22 cellular contexts compared by ENCODE assay signal in the genomic region with DNA sequence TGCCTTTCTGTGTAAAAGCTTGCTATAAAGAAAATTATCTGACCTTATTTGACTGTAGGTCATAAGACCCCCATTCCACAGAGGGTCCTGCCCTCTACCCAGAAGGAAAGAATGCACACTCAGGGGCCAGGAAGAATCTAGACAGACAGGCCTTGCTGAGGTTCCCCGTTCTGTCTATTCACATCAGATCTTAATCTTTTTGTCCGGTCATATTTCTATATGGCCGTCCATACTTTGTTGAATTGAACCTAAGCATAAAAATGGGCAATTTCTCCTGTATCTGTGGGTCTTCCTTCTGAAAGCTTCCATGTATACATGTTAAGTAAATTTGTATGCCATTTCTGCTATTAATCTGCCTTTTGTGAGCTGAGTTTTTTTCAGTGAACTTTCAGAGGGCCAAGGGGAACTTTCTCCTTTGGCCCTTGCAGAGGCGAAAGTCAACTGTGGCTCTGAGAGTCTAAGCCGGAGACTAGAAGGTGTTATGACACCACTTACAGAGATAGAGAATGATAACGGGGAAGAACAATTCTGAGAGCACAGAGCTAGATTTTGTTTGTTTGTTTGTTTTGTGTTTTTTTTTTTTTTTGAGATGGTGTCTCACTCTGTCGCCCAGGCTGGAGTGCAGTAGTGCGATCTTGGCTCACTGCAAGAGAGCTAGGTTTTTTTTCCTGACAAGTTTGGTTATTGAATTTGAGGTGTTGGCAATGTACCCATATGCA. TPM values are rescaled to one million over a fixed set of nuclear protein-coding genes. Genes with fewer than 3 reads are reported as not detected.
"Had no signal": no experiment of that assay in that cellular context is flagged by ENCODE, and none has a peak within 500 bp of the region (broad histone marks: within the 10 kb centered on the region; RNA-seq: fewer than 3 reads in every experiment).

No MANE protein-coding gene starts in this region.

- H3K4me3 Mint-ChIP-seq: effector memory CD8-positive, alpha-beta T cell; immature natural killer cell had no signal

- H3K27me3 ChIP-seq: esophagus muscularis mucosa, gastroesophageal sphincter, heart left ventricle, hepatocyte, left lung had no signal

- ATAC-seq: effector memory CD8-positive, alpha-beta T cell; foreskin keratinocyte; gastroesophageal sphincter; heart left ventricle; left lung; left ventricle myocardium superior; lower lobe of right lung had no signal

- H3K36me3 ChIP-seq: esophagus muscularis mucosa, gastroesophageal sphincter, heart left ventricle, left lung, lower lobe of right lung had no signal

- H3K4me3 ChIP-seq: coronary artery, esophagus muscularis mucosa, gastroesophageal sphincter, heart left ventricle, hepatocyte, left lung, lower lobe of right lung had no signal

- H3K9me3 ChIP-seq: esophagus muscularis mucosa, gastroesophageal sphincter, lower lobe of right lung had no signal

- H3K27ac Mint-ChIP-seq: effector memory CD8-positive, alpha-beta T cell had no signal

- DNase-seq: effector CD8-positive, alpha-beta T cell; effector memory CD8-positive, alpha-beta T cell; foreskin keratinocyte; heart left ventricle; hypothalamus; immature natural killer cell; islet precursor cell; kidney; kidney glomerular epithelial cell; left lung; left ventricle myocardium superior; lower lobe of right lung; mesenchymal stem cell; midbrain; naive B cell had no signal

- H3K27me3 Mint-ChIP-seq: naive B cell had no signal

- H3K4me2 ChIP-seq: hepatocyte had no signal

- H2AFZ ChIP-seq: hepatocyte had no signal

- H3K27ac ChIP-seq: coronary artery, esophagus muscularis mucosa, foreskin keratinocyte, gastroesophageal sphincter, heart left ventricle, hepatocyte, left lung, lower lobe of right lung had no signal

- H3K79me2 ChIP-seq: hepatocyte had no signal

- FAIRE-seq: colon, endothelial cell of umbilical vein, frontal cortex, kidney had no signal

- H3K4me1 ChIP-seq: esophagus muscularis mucosa, foreskin keratinocyte, gastroesophageal sphincter, left lung had no signal

RNA-seq across cellular contexts. Expression of gene PRKAR2B, which starts 11.6 kb away (rescaled TPM):
- total RNA-seq: foreskin keratinocyte had no signal
- polyA plus RNA-seq: foreskin keratinocyte had no signal
